ENCODE assay signal across 30 cellular contexts in genomic region chr1:210378721-210379120, GRCh38.
"Had no signal": no experiment of that assay in that cellular context is flagged by ENCODE, and none has a peak within 500 bp of the region (broad histone marks: within the 10 kb centered on the region; RNA-seq: fewer than 3 reads in every experiment).

No MANE protein-coding gene starts in this region.

- H3K27ac ChIP-seq: body of pancreas, cardiac muscle cell, colonic mucosa, hepatocyte, parathyroid adenoma, psoas muscle, sigmoid colon, thoracic aorta, vagina had no signal

- H3K4me1 ChIP-seq: colonic mucosa, parathyroid adenoma, psoas muscle, sigmoid colon had no signal

- H3K9me3 Mint-ChIP-seq: activated B cell treated with CpG ODN at 0.5 μM for 24 hours; activated CD8-positive, alpha-beta T cell treated with anti-CD3 and anti-CD28 coated beads for 36 hours; activated T-cell treated with anti-CD3 and anti-CD28 coated beads, Interleukin-2, amount 50 U/mL, for 4 hours; activated T-helper 17 cell treated with anti-CD3 and anti-CD28 coated beads, Interleukin-2, amount 50 U/mL, for 72 hours; mesothelial cell of epicardium; naive thymus-derived CD4-positive, alpha-beta T cell; T-cell had no signal

- FAIRE-seq: frontal cortex, keratinocyte had no signal

- H3K27me3 ChIP-seq: body of pancreas, cardiac muscle cell, colonic mucosa, hepatocyte, sigmoid colon, vagina had no signal

- H3K36me3 ChIP-seq: cardiac muscle cell, colonic mucosa, sigmoid colon, thoracic aorta, vagina had no signal

- H2AFZ ChIP-seq: hepatocyte, parathyroid adenoma had no signal

- H3K9ac ChIP-seq: parathyroid adenoma had no signal

- ATAC-seq: activated CD8-positive, alpha-beta T cell treated with anti-CD3 and anti-CD28 coated beads for 36 hours; activated T-cell treated with anti-CD3 and anti-CD28 coated beads, Interleukin-2, amount 50 U/mL, for 4 hours; activated T-helper 17 cell treated with anti-CD3 and anti-CD28 coated beads, Interleukin-2, amount 50 U/mL, for 72 hours; body of pancreas; left cardiac atrium; left ventricle myocardium superior; naive thymus-derived CD4-positive, alpha-beta T cell; psoas muscle; stimulated activated naive CD8-positive, alpha-beta T cell treated with anti-CD3 and anti-CD28 coated beads, Interleukin-15, Interleukin-2, amounts not matched to agents 100 U/mL and 50 U/mL, for 24 hours; T-cell had no signal

- H3K27ac Mint-ChIP-seq: activated B cell treated with CpG ODN at 0.5 μM for 24 hours; activated CD8-positive, alpha-beta T cell treated with anti-CD3 and anti-CD28 coated beads for 36 hours; activated T-helper 17 cell treated with anti-CD3 and anti-CD28 coated beads, Interleukin-2, amount 50 U/mL, for 72 hours; mesothelial cell of epicardium; naive thymus-derived CD4-positive, alpha-beta T cell; T-cell had no signal

- H3K4me3 ChIP-seq: body of pancreas, cardiac muscle cell, colonic mucosa, hepatocyte, psoas muscle, sigmoid colon, thoracic aorta, vagina had no signal

- H3K9me3 ChIP-seq: body of pancreas, colonic mucosa, psoas muscle, sigmoid colon, thoracic aorta, vagina had no signal

- DNase-seq: activated B cell treated with CpG ODN at 0.5 μM for 24 hours; activated CD4-positive, alpha-beta T cell treated with anti-CD3 and anti-CD28 coated beads, Interleukin-2, amount 50 U/mL, for 1 hour; activated CD8-positive, alpha-beta T cell treated with anti-CD3 and anti-CD28 coated beads for 36 hours; activated gamma-delta T cell treated with Interleukin-2 at 50 U/mL for 16 hours; activated naive CD4-positive, alpha-beta T cell treated with anti-CD3 and anti-CD28 coated beads, Interleukin-2, amount 50 U/mL, for 16 hours; activated T-cell treated with anti-CD3 and anti-CD28 coated beads, Interleukin-2, amount 50 U/mL, for 4 hours; body of pancreas; cerebellar nuclear complex; colonic mucosa; effector memory CD4-positive, alpha-beta T cell; glutamatergic neuron; left cardiac atrium; left ventricle myocardium superior; mammary epithelial cell; naive thymus-derived CD4-positive, alpha-beta T cell; nucleus accumbens; psoas muscle; sigmoid colon; stimulated activated naive CD8-positive, alpha-beta T cell treated with anti-CD3 and anti-CD28 coated beads, Interleukin-15, Interleukin-2, amounts not matched to agents 100 U/mL and 50 U/mL, for 24 hours; T-cell; trophoblast cell had no signal

- H3K27me3 Mint-ChIP-seq: activated B cell treated with CpG ODN at 0.5 μM for 24 hours; activated CD8-positive, alpha-beta T cell treated with anti-CD3 and anti-CD28 coated beads for 36 hours; activated T-helper 17 cell treated with anti-CD3 and anti-CD28 coated beads, Interleukin-2, amount 50 U/mL, for 72 hours; T-cell had no signal

- H3K4me2 ChIP-seq: hepatocyte had no signal

- H3K4me3 Mint-ChIP-seq: activated B cell treated with CpG ODN at 0.5 μM for 24 hours; activated CD8-positive, alpha-beta T cell treated with anti-CD3 and anti-CD28 coated beads for 36 hours; activated T-cell treated with anti-CD3 and anti-CD28 coated beads, Interleukin-2, amount 50 U/mL, for 4 hours; activated T-helper 17 cell treated with anti-CD3 and anti-CD28 coated beads, Interleukin-2, amount 50 U/mL, for 72 hours; mesothelial cell of epicardium; naive thymus-derived CD4-positive, alpha-beta T cell; T-cell had no signal
